9 cellular contexts compared by ENCODE assay signal in the genomic region with DNA sequence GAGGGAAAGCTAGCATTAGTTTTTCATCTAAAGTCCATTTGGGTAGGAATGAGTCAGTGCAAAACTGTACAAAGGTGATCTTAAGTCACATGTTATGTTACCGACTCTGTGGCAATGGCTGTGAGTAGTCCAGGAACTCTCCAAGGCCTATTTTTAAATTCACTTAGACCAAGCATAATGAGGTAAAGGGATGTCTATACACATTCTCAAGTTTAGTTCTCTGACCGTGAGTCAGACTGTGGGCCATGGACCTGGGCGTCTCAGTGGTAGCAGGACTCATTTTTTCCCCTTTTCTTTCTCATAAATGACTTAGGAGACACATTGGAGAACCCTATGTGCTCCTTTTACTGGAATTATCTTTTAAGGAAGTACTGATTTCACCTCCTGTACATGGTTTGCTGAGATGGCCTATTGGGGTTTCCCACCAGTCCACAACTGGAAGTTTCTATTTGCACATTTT.
A peak's percentile ranks its signal among the peaks of the same experiment; 100 is the strongest.
DNase-seq lines count a peak whose midpoint lies in the region; ATAC-seq, FAIRE-seq and TF ChIP-seq lines count a peak whose summit lies in the region.
"Had no signal": no experiment of that assay in that cellular context is flagged by ENCODE, and none has a peak within 500 bp of the region (broad histone marks: within the 10 kb centered on the region; RNA-seq: fewer than 3 reads in every experiment).

No MANE protein-coding gene starts in this region.

- FAIRE-seq in RCC 7860 (lab: Jason Lieb, UNC) = peak; percentile 93

- no peaks in the 10 kb centered on the region for H3K9me3 ChIP-seq in gastroesophageal sphincter

- no peak overlapping the region for H3K4me3 ChIP-seq in gastroesophageal sphincter

- TF ChIP-seq EP300 in gastroesophageal sphincter (IDR thresholded peaks at IDR 0.05) = no peak

- no peaks in the 10 kb centered on the region for H3K36me3 ChIP-seq in gastroesophageal sphincter

- ATAC-seq in gastroesophageal sphincter (peak; percentile 85), HG02759 (IDR thresholded peaks at IDR 0.05; ENCODE audit: unreplicated experiment) (no peak)

- 37 to 39% methylated on average over 3 of the region's 3 CpGs for WGBS in gastroesophageal sphincter (ENCODE audit: low coverage in 1 of 2), 2 donors

- no peak for TF ChIP-seq POLR2A in gastroesophageal sphincter (IDR thresholded peaks at IDR 0.05)

- H3K27ac ChIP-seq in gastroesophageal sphincter = peak overlapping the region; percentile 69 to 74 (median 72)

- H3K4me1 ChIP-seq in gastroesophageal sphincter = peaks cover 15 to 93% (median 39%) of the 10 kb centered on the region in 3 donors

- DNase-seq in NOMO-1 treated with DMSO at 0.1 percent for 48 hours (lab: John Stamatoyannopoulos, UW; ENCODE audit: unreplicated experiment) = peak; percentile 45
- DNase-seq in NOMO-1 treated with dmso at 0.1 percent for 144 hours (lab: John Stamatoyannopoulos, UW; ENCODE audit: unreplicated experiment) = no peak
- peak; percentile 89 for DNase-seq in RCC 7860 (ENCODE audit: low spot score)
- DNase-seq in stimulated activated CD4-positive, alpha-beta T cell treated with anti-CD3 and anti-CD28 coated beads, Interleukin-2, amount 100 ng/mL, for 48 hours = peak; percentile 22 to 27
- DNase-seq in T-helper 9 cell = no peak
- no peak for DNase-seq in NCI-H2081 treated with DMSO at 0.1 percent for 48 hours (lab: John Stamatoyannopoulos, UW)
- DNase-seq: 8988T had no signal

- H3K27me3 ChIP-seq in gastroesophageal sphincter = no peaks in the 10 kb centered on the region

- TF ChIP-seq CTCF in gastroesophageal sphincter (IDR thresholded peaks at IDR 0.05) = no peak

Comparison
In these comparisons a context has a peak if more than half of its experiments do, and no peak if none do; other contexts are left out.
1. DNase-seq: peak in NOMO-1 treated with DMSO at 0.1 percent for 48 hours (single experiment), RCC 7860 (single experiment) and stimulated activated CD4-positive, alpha-beta T cell treated with anti-CD3 and anti-CD28 coated beads, Interleukin-2, amount 100 ng/mL, for 48 hours (2 of 2); none in NOMO-1 treated with dmso at 0.1 percent for 144 hours (single experiment), T-helper 9 cell (single experiment) and NCI-H2081 treated with DMSO at 0.1 percent for 48 hours (single experiment).